ENCODE assay signal across 14 cellular contexts in the genomic region with DNA sequence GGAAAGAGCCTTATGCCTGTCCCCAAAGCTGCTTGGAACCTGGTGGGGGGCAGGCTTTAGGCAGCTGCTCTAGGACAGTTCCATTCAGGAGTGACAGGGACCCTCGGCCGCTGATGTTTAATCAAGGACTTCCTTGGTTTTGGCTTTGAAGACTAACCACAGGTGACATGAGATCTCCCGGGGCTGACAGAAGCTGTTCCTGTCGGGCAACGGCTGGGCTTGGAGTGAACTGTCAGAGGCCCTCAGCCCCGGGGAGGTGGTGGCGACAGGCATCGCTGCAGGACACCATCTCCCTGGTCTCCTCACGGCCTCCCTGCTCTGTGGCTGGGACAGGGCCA.
DNase-seq lines count a peak whose midpoint lies in the region; ATAC-seq and TF ChIP-seq lines count a peak whose summit lies in the region.
"Had no signal": no experiment of that assay in that cellular context is flagged by ENCODE, and none has a peak within 500 bp of the region (broad histone marks: within the 10 kb centered on the region; RNA-seq: fewer than 3 reads in every experiment).

No MANE protein-coding gene starts in this region.

- H3K27me3 ChIP-seq in RWPE2 (ENCODE audit: insufficient read depth, poor library complexity, severe bottlenecking), result no peaks in the 10 kb centered on the region

- no peak overlapping the region for H3K27ac ChIP-seq in RWPE2 (ENCODE audit: poor library complexity, severe bottlenecking)

- no peak overlapping the region for H3K4me3 Mint-ChIP-seq in activated T-cell treated with anti-CD3 and anti-CD28 coated beads, Interleukin-2, amount 50 U/mL, for 72 hours
- no peak overlapping the region for H3K4me3 Mint-ChIP-seq in central memory CD8-positive, alpha-beta T cell
- H3K4me3 Mint-ChIP-seq: activated B cell treated with CpG ODN at 0.5 μM for 24 hours, nephron progenitor cell had no signal

- ATAC-seq in activated T-cell treated with anti-CD3 and anti-CD28 coated beads, Interleukin-2, amount 50 U/mL, for 72 hours (replicated peaks in 1 of 2), result no peak
- no peak for ATAC-seq in RWPE2 (ENCODE audit: low read depth)
- ATAC-seq in central memory CD8-positive, alpha-beta T cell (replicated peaks; ENCODE audit: extremely low read depth, poor library complexity, severe bottlenecking), result no peak
- ATAC-seq: esophagus mucosa, PC-3 had no signal

- H3K36me3 ChIP-seq in RWPE2 (ENCODE audit: low read depth), result no peaks in the 10 kb centered on the region

- peaks cover 10% of the 10 kb centered on the region for H3K4me1 ChIP-seq in RWPE2 (ENCODE audit: insufficient read depth, poor library complexity, severe bottlenecking)

- TF ChIP-seq CTCF in RWPE2 (IDR thresholded peaks at IDR 0.05; ENCODE audit: poor library complexity, severe bottlenecking), result no peak

- DNase-seq in activated T-cell treated with anti-CD3 and anti-CD28 coated beads, Interleukin-2, amount 50 U/mL, for 1 hour, result peak; percentile 22
- DNase-seq in activated T-cell treated with anti-CD3 and anti-CD28 coated beads, Interleukin-2, amount 50 U/mL, for 72 hours, result no peak
- peak; percentile 45 for DNase-seq in RWPE2 (ENCODE audit: low spot score)
- no peak for DNase-seq in central memory CD8-positive, alpha-beta T cell (ENCODE audit: low spot score in 2 of 2)
- peak; percentile 55 for DNase-seq in retina
- DNase-seq in SK-N-DZ (ENCODE audit: low spot score), result no peak
- no peak for DNase-seq in OCI-M1 (lab: John Stamatoyannopoulos, UW)
- no peak for DNase-seq in NCI-H774 (lab: John Stamatoyannopoulos, UW)
- DNase-seq: activated B cell treated with CpG ODN at 0.5 μM for 24 hours, NCI-H526, nephron progenitor cell, PC-3, SK-N-SH had no signal

- peaks cover 2 to 16% of the 10 kb centered on the region in 2 donors for H3K36me3 Mint-ChIP-seq in activated T-cell treated with anti-CD3 and anti-CD28 coated beads, Interleukin-2, amount 50 U/mL, for 72 hours (ENCODE audit: insufficient read depth in 2 of 2)
- peaks cover 38% of the 10 kb centered on the region for H3K36me3 Mint-ChIP-seq in central memory CD8-positive, alpha-beta T cell (ENCODE audit: insufficient read depth)

- no peak overlapping the region for H3K27ac Mint-ChIP-seq in activated T-cell treated with anti-CD3 and anti-CD28 coated beads, Interleukin-2, amount 50 U/mL, for 72 hours
- H3K27ac Mint-ChIP-seq in central memory CD8-positive, alpha-beta T cell (ENCODE audit: low read depth), result peak overlapping the region; percentile 96
- H3K27ac Mint-ChIP-seq: activated B cell treated with CpG ODN at 0.5 μM for 24 hours had no signal

- H3K9me3 ChIP-seq in RWPE2 (ENCODE audit: severe bottlenecking), result no peaks in the 10 kb centered on the region

- no peak overlapping the region for H3K4me3 ChIP-seq in RWPE2 (ENCODE audit: severe bottlenecking)

- peaks cover 76% of the 10 kb centered on the region for H3K4me1 Mint-ChIP-seq in activated T-cell treated with anti-CD3 and anti-CD28 coated beads, Interleukin-2, amount 50 U/mL, for 72 hours (ENCODE audit: low read depth)
- peaks cover 61% of the 10 kb centered on the region for H3K4me1 Mint-ChIP-seq in central memory CD8-positive, alpha-beta T cell

- no peaks in the 10 kb centered on the region for H3K27me3 Mint-ChIP-seq in activated T-cell treated with anti-CD3 and anti-CD28 coated beads, Interleukin-2, amount 50 U/mL, for 72 hours (ENCODE audit: low read depth)
- H3K27me3 Mint-ChIP-seq in central memory CD8-positive, alpha-beta T cell, result no peaks in the 10 kb centered on the region
- H3K27me3 Mint-ChIP-seq: activated B cell treated with CpG ODN at 0.5 μM for 24 hours had no signal

- H3K9me3 Mint-ChIP-seq in activated T-cell treated with anti-CD3 and anti-CD28 coated beads, Interleukin-2, amount 50 U/mL, for 72 hours, result no peaks in the 10 kb centered on the region
- H3K9me3 Mint-ChIP-seq in central memory CD8-positive, alpha-beta T cell, result no peaks in the 10 kb centered on the region
- H3K9me3 Mint-ChIP-seq: activated B cell treated with CpG ODN at 0.5 μM for 24 hours had no signal

Comparison
In these comparisons a context has a peak if more than half of its experiments do, and no peak if none do; other contexts are left out.
1. DNase-seq: peak in activated T-cell treated with anti-CD3 and anti-CD28 coated beads, Interleukin-2, amount 50 U/mL, for 1 hour (single experiment), RWPE2 (single experiment) and retina (single experiment); none in activated T-cell treated with anti-CD3 and anti-CD28 coated beads, Interleukin-2, amount 50 U/mL, for 72 hours (0 of 2), central memory CD8-positive, alpha-beta T cell (0 of 2), SK-N-DZ (single experiment), OCI-M1 (single experiment) and NCI-H774 (single experiment).